Comparison of ENCODE assay signal across 2 cellular contexts in the genomic region with DNA sequence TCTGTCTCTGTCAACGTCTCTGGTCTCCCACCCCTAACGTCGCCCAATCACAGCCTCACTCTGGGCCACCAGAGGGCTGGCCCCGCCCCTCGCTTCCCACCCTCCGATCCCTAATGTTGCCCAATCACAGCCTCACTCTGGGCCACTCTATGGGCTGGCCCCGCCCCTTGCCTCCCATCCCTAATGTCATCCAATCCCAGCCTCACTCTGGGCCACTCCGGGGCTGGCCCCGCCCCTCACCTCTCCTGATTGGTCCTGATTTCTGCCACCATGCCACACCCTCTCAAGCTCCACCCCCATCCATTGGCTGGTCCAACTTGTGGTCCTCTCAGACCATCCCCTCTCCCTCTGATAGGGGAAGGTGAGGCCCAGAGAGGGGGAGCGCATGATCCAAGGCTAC.
A peak's percentile ranks its signal among the peaks of the same experiment; 100 is the strongest.
TF ChIP-seq lines count a peak whose summit lies in the region.

No MANE protein-coding gene starts in this region.

TF ChIP-seq in A549, 52 proteins besides CTCF, POLR2A, EP300 and RAD21 (continued from another document):
- no peak for TF ChIP-seq RFX5 (IDR thresholded peaks at IDR 0.05)
- TF ChIP-seq KDM5A (IDR thresholded peaks at IDR 0.05), result no peak
- TF ChIP-seq GATA3 (IDR thresholded peaks at IDR 0.05; ENCODE audit: borderline replicate concordance), result no peak
- no peak for TF ChIP-seq ESRRA (IDR thresholded peaks at IDR 0.05; ENCODE audit: borderline replicate concordance, low read length)
- TF ChIP-seq HOXB5 (CRISPR knock-in tag; IDR thresholded peaks at IDR 0.05), result no peak
- no peak for TF ChIP-seq RNF2 (IDR thresholded peaks at IDR 0.05; ENCODE audit: borderline replicate concordance, low read depth)
- no peak for TF ChIP-seq MAFK (IDR thresholded peaks at IDR 0.05; ENCODE audit: partially characterized antibody)
- TF ChIP-seq, protein P1, sequence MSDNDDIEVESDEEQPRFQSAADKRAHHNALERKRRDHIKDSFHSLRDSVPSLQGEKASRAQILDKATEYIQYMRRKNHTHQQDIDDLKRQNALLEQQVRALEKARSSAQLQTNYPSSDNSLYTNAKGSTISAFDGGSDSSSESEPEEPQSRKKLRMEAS (IDR thresholded peaks at IDR 0.05), result no peak
- no peak for TF ChIP-seq HDAC2 (IDR thresholded peaks at IDR 0.05)
- TF ChIP-seq ZNF302 (CRISPR knock-in tag; IDR thresholded peaks at IDR 0.05), result no peak
- no peak for TF ChIP-seq MAZ (IDR thresholded peaks at IDR 0.05; ENCODE audit: borderline replicate concordance, low read depth, low read length)
TF ChIP-seq in A549: peak in this region for 0.

TF ChIP-seq in K562, 482 proteins besides CTCF, POLR2A, EP300 and RAD21 (continued from another document):
- TF ChIP-seq, protein P2, sequence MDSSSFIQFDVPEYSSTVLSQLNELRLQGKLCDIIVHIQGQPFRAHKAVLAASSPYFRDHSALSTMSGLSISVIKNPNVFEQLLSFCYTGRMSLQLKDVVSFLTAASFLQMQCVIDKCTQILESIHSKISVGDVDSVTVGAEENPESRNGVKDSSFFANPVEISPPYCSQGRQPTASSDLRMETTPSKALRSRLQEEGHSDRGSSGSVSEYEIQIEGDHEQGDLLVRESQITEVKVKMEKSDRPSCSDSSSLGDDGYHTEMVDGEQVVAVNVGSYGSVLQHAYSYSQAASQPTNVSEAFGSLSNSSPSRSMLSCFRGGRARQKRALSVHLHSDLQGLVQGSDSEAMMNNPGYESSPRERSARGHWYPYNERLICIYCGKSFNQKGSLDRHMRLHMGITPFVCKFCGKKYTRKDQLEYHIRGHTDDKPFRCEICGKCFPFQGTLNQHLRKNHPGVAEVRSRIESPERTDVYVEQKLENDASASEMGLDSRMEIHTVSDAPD (CRISPR knock-in tag; IDR thresholded peaks at IDR 0.05), result no peak
- TF ChIP-seq SP2 (IDR thresholded peaks at IDR 0.05; ENCODE audit: extremely low read depth, low read depth, low read length, poor library complexity, severe bottlenecking) (peak; percentile 28), CEBPG (CRISPR knock-in tag; IDR thresholded peaks at IDR 0.05) (no peak; the same call in 1 of the 2 replicates), CEBPG (tag; conservative IDR thresholded peaks at IDR 0.05 in 1 of 2, IDR thresholded peaks at IDR 0.05 in 1 of 2) (peak in 1 of 2 experiments; percentile 74; a peak in 2 of 4 replicates), CEBPB (tag; IDR thresholded peaks at IDR 0.05) (peak; percentile 66)
- TF ChIP-seq, protein P3, sequence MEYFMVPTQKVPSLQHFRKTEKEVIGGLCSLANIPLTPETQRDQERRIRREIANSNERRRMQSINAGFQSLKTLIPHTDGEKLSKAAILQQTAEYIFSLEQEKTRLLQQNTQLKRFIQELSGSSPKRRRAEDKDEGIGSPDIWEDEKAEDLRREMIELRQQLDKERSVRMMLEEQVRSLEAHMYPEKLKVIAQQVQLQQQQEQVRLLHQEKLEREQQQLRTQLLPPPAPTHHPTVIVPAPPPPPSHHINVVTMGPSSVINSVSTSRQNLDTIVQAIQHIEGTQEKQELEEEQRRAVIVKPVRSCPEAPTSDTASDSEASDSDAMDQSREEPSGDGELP (CRISPR knock-in tag; IDR thresholded peaks at IDR 0.05; ENCODE audit: borderline replicate concordance), result 0 out of 2 replicates have a peak, but pooled peaks have one; percentile 12
- TF ChIP-seq, protein P4, sequence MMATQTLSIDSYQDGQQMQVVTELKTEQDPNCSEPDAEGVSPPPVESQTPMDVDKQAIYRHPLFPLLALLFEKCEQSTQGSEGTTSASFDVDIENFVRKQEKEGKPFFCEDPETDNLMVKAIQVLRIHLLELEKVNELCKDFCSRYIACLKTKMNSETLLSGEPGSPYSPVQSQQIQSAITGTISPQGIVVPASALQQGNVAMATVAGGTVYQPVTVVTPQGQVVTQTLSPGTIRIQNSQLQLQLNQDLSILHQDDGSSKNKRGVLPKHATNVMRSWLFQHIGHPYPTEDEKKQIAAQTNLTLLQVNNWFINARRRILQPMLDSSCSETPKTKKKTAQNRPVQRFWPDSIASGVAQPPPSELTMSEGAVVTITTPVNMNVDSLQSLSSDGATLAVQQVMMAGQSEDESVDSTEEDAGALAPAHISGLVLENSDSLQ (IDR thresholded peaks at IDR 0.05), result peak; percentile 84
- TF ChIP-seq, protein P5, sequence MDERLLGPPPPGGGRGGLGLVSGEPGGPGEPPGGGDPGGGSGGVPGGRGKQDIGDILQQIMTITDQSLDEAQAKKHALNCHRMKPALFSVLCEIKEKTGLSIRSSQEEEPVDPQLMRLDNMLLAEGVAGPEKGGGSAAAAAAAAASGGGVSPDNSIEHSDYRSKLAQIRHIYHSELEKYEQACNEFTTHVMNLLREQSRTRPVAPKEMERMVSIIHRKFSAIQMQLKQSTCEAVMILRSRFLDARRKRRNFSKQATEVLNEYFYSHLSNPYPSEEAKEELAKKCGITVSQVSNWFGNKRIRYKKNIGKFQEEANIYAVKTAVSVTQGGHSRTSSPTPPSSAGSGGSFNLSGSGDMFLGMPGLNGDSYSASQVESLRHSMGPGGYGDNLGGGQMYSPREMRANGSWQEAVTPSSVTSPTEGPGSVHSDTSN (CRISPR knock-in tag; IDR thresholded peaks at IDR 0.05; ENCODE audit: low read depth), result no peak
- TF ChIP-seq, protein P5 (tag; conservative IDR thresholded peaks at IDR 0.05; ENCODE audit: low read depth), result peak; percentile 35; the same call in 1 of the 2 replicates
- TF ChIP-seq, protein P6, sequence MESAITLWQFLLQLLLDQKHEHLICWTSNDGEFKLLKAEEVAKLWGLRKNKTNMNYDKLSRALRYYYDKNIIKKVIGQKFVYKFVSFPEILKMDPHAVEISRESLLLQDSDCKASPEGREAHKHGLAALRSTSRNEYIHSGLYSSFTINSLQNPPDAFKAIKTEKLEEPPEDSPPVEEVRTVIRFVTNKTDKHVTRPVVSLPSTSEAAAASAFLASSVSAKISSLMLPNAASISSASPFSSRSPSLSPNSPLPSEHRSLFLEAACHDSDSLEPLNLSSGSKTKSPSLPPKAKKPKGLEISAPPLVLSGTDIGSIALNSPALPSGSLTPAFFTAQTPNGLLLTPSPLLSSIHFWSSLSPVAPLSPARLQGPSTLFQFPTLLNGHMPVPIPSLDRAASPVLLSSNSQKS (CRISPR knock-in tag; IDR thresholded peaks at IDR 0.05), result no peak
